ENCODE assay signal across 8 cellular contexts in genomic region chr1:23979387-23980005, GRCh38. TPM values are rescaled to one million over a fixed set of nuclear protein-coding genes. Genes with fewer than 3 reads are reported as not detected.
DNase-seq lines count a peak whose midpoint lies in the region; ATAC-seq and TF ChIP-seq lines count a peak whose summit lies in the region.

No MANE protein-coding gene starts in this region.

- H3K9me2 ChIP-seq in neural cell (ENCODE audit: insufficient read depth, low read length): no peaks in the 10 kb centered on the region

- peaks cover 28% of the 10 kb centered on the region for H3K4me1 Mint-ChIP-seq in Calu3 (ENCODE audit: low read depth, unreplicated experiment)

- no peak for DNase-seq in Calu3
- DNase-seq in NCI-H146 (lab: John Stamatoyannopoulos, UW): peak; percentile 10
- no peak for DNase-seq in effector memory CD4-positive, alpha-beta T cell
- DNase-seq in HK-2 (ENCODE audit: unreplicated experiment): no peak
- DNase-seq in NCI-H774 (lab: John Stamatoyannopoulos, UW): no peak
- no peak for DNase-seq in activated CD4-positive, alpha-beta T cell treated with anti-CD3 and anti-CD28 coated beads, Interleukin-2, amount 50 U/mL, for 48 hours

- H3K4me2 ChIP-seq in neural cell (ENCODE audit: low read length): peak overlapping the region; percentile 65

- no peak for TF ChIP-seq CTCF in Calu3 (IDR thresholded peaks at IDR 0.05; ENCODE audit: unreplicated experiment)
- TF ChIP-seq CTCF in neural cell (IDR thresholded peaks at IDR 0.05; ENCODE audit: poor library complexity, severe bottlenecking): no peak

- CTCF ChIA-PET in Calu3 (lab: Charles Lee): interaction anchor here (0.6 to 1.9 kb wide), 5 partner anchors 13 to 171 kb away, joined by 3 to 4 read pairs (median 3); partner anchors contain the start of gene PNRC2

- H3K27me3 ChIP-seq in effector memory CD4-positive, alpha-beta T cell (replicated peaks; ENCODE audit: control insufficient read depth, insufficient read depth, low read length, poor library complexity, severe bottlenecking): no peaks in the 10 kb centered on the region
- H3K27me3 ChIP-seq in neural cell (ENCODE audit: insufficient read depth, low read depth, low read length): no peaks in the 10 kb centered on the region

- H3K36me3 ChIP-seq in effector memory CD4-positive, alpha-beta T cell (ENCODE audit: control insufficient read depth, insufficient read depth, low read length): peaks cover 8% of the 10 kb centered on the region
- no peaks in the 10 kb centered on the region for H3K36me3 ChIP-seq in neural cell (ENCODE audit: insufficient read depth, low read length)

- peak overlapping the region; percentile 93 for H3K4me3 Mint-ChIP-seq in Calu3 (ENCODE audit: low read depth, unreplicated experiment)

- peaks cover 18% of the 10 kb centered on the region for H4K20me1 ChIP-seq in neural cell (ENCODE audit: insufficient read depth)

- ATAC-seq in HG03565 (IDR thresholded peaks at IDR 0.05; ENCODE audit: unreplicated experiment): no peak

- H3K9me3 ChIP-seq in effector memory CD4-positive, alpha-beta T cell (ENCODE audit: control insufficient read depth, low read length): no peaks in the 10 kb centered on the region
- H3K9me3 ChIP-seq in neural cell (ENCODE audit: low read length): no peaks in the 10 kb centered on the region

- H3K27me3 Mint-ChIP-seq in Calu3 (ENCODE audit: unreplicated experiment): no peaks in the 10 kb centered on the region

- peaks cover 53% of the 10 kb centered on the region for H3K36me3 Mint-ChIP-seq in Calu3 (ENCODE audit: insufficient read depth, unreplicated experiment)

- peak overlapping the region; percentile 93 for H2AFZ ChIP-seq in neural cell (ENCODE audit: low read depth, low read length)

- H3K9ac ChIP-seq in neural cell (ENCODE audit: low read length): peak overlapping the region; percentile 98

- intact Hi-C loops in Calu3 (cut with micrococcal nuclease; ENCODE audit: unreplicated experiment): loop anchor here (2.0 kb wide), 1 partner anchor 39 kb away; no protein-coding TSS in a partner anchor

- peaks cover 52% of the 10 kb centered on the region for H3K79me2 ChIP-seq in neural cell (replicated peaks; ENCODE audit: insufficient read depth, low read length)

- H3K27ac ChIP-seq in effector memory CD4-positive, alpha-beta T cell (ENCODE audit: insufficient read depth, low read length, poor library complexity, severe bottlenecking): peak overlapping the region; percentile 99
- H3K27ac ChIP-seq in neural cell (ENCODE audit: low read length): peak overlapping the region; percentile 94

- no peak for TF ChIP-seq RAD21 in neural cell (conservative IDR thresholded peaks at IDR 0.05)

- no peaks in the 10 kb centered on the region for H3K9me3 Mint-ChIP-seq in Calu3 (ENCODE audit: low read depth, unreplicated experiment)

- H3K4me3 ChIP-seq in effector memory CD4-positive, alpha-beta T cell (ENCODE audit: insufficient read depth, low read depth, low read length, poor library complexity, severe bottlenecking): peak overlapping the region; percentile 94
- peak overlapping the region; percentile 74 for H3K4me3 ChIP-seq in neural cell (ENCODE audit: low read length)

- no TSS peak for BruUV-seq in Calu3 (replicated peaks; lab: Mats Ljungman, UMichigan)

- peak overlapping the region; percentile 94 for H3K27ac Mint-ChIP-seq in Calu3 (ENCODE audit: unreplicated experiment)

- peaks cover 3% of the 10 kb centered on the region for H3F3A ChIP-seq in neural cell (ENCODE audit: insufficient read depth, low read length, poor library complexity, severe bottlenecking)

- peaks cover 37% of the 10 kb centered on the region for H3K4me1 ChIP-seq in effector memory CD4-positive, alpha-beta T cell (ENCODE audit: control insufficient read depth, insufficient read depth, low read length, poor library complexity, severe bottlenecking)

- TF ChIP-seq EP300 in neural cell (conservative IDR thresholded peaks at IDR 0.05; ENCODE audit: poor library complexity, severe bottlenecking): no peak

TF ChIP-seq in neural cell, 6 proteins besides CTCF, POLR2A, EP300 and RAD21:
- TF ChIP-seq POLR2AphosphoS5 (IDR thresholded peaks at IDR 0.05) (no peak), SMC3 (conservative IDR thresholded peaks at IDR 0.05; ENCODE audit: poor library complexity) (no peak)
- TF ChIP-seq, protein P1, sequence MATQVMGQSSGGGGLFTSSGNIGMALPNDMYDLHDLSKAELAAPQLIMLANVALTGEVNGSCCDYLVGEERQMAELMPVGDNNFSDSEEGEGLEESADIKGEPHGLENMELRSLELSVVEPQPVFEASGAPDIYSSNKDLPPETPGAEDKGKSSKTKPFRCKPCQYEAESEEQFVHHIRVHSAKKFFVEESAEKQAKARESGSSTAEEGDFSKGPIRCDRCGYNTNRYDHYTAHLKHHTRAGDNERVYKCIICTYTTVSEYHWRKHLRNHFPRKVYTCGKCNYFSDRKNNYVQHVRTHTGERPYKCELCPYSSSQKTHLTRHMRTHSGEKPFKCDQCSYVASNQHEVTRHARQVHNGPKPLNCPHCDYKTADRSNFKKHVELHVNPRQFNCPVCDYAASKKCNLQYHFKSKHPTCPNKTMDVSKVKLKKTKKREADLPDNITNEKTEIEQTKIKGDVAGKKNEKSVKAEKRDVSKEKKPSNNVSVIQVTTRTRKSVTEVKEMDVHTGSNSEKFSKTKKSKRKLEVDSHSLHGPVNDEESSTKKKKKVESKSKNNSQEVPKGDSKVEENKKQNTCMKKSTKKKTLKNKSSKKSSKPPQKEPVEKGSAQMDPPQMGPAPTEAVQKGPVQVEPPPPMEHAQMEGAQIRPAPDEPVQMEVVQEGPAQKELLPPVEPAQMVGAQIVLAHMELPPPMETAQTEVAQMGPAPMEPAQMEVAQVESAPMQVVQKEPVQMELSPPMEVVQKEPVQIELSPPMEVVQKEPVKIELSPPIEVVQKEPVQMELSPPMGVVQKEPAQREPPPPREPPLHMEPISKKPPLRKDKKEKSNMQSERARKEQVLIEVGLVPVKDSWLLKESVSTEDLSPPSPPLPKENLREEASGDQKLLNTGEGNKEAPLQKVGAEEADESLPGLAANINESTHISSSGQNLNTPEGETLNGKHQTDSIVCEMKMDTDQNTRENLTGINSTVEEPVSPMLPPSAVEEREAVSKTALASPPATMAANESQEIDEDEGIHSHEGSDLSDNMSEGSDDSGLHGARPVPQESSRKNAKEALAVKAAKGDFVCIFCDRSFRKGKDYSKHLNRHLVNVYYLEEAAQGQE (IDR thresholded peaks at IDR 0.05; ENCODE audit: borderline replicate concordance): peak; percentile 64

RNA-seq across cellular contexts. Expression of gene SRSF10, which starts 0.6 kb away (rescaled TPM):
- 113 and 121 TPM in 2 replicates for total RNA-seq in Calu3 (2022)
- 165 and 201 TPM in 2 replicates for polyA plus RNA-seq in neural cell
- 205 and 238 TPM in 2 replicates for polyA minus RNA-seq in neural cell

RNA-seq across cellular contexts. Expression of gene PNRC2, which starts 19.9 kb away (rescaled TPM):
- total RNA-seq in Calu3 (2022): 57.9 and 59.0 TPM in 2 replicates
- 97.1 and 100 TPM in 2 replicates for polyA plus RNA-seq in neural cell
- polyA minus RNA-seq in neural cell: 137 and 157 TPM in 2 replicates
